ENCODE assay signal across 7 cellular contexts in genomic region chr2:24409700-24410556, GRCh38. TPM values are rescaled to one million over a fixed set of nuclear protein-coding genes. Genes with fewer than 3 reads are reported as not detected.
A peak's percentile ranks its signal among the peaks of the same experiment; 100 is the strongest.
DNase-seq lines count a peak whose midpoint lies in the region; ATAC-seq and TF ChIP-seq lines count a peak whose summit lies in the region.

No MANE protein-coding gene starts in this region.

- H3K4me1 ChIP-seq in sigmoid colon = peaks cover 0 to 2% (median 0%) of the 10 kb centered on the region in 4 donors

- peak; percentile 74 for TF ChIP-seq CTCF in LNCaP clone FGC (IDR thresholded peaks at IDR 0.05; ENCODE audit: control insufficient read depth, extremely low read depth, insufficient read depth)
- peak; percentile 60 to 82 (median 78) for TF ChIP-seq CTCF in sigmoid colon (IDR thresholded peaks at IDR 0.05)

- no peak overlapping the region for H3K27ac ChIP-seq in sigmoid colon

- intact Hi-C loops in sigmoid colon (cut with DNase I) = loop anchor here (1.0 kb wide), 1 partner anchor 417 kb away; no protein-coding TSS in a partner anchor

- TF ChIP-seq EP300 in sigmoid colon (IDR thresholded peaks at IDR 0.05) = no peak

- no peaks in the 10 kb centered on the region for H3K27me3 ChIP-seq in sigmoid colon

- no peak for TF ChIP-seq POLR2A in sigmoid colon (IDR thresholded peaks at IDR 0.05)

- no peak for ATAC-seq in GM19455 (IDR thresholded peaks at IDR 0.05; ENCODE audit: unreplicated experiment)

- WGBS in sigmoid colon, 2 donors = 46 to 53% methylated on average over 13 of the region's 13 CpGs

- no peak overlapping the region for H3K4me3 ChIP-seq in LNCaP clone FGC (ENCODE audit: low read depth, low read length)
- no peak overlapping the region for H3K4me3 ChIP-seq in sigmoid colon

- H3K9me3 ChIP-seq in sigmoid colon = no peaks in the 10 kb centered on the region

- no peaks in the 10 kb centered on the region for H3K36me3 ChIP-seq in sigmoid colon

- DNase-seq in GM03348 (ENCODE audit: low spot score) (peak; percentile 76), LNCaP clone FGC (ENCODE audit: low read depth) (peak; percentile 39), OCI-M1 (lab: John Stamatoyannopoulos, UW) (peak; percentile 81), amniotic stem cell (lab: John Stamatoyannopoulos, UW) (peak; percentile 54), hepatic stellate cell (ENCODE audit: low spot score) (peak; percentile 65), sigmoid colon (no peak)

RNA-seq across cellular contexts. Expression of gene ITSN2, which starts 49.6 kb away (rescaled TPM):
- 10 to 100 TPM; 56.0 to 73.6 (median 58.1) TPM for total RNA-seq in sigmoid colon
- 10 to 100 TPM; 19.2 to 27.0 (median 19.7) TPM for polyA plus RNA-seq in sigmoid colon
